In genomic region chr6:149746147-149746946, GRCh38 we compare ENCODE assay signal across 1 cellular context.
TF ChIP-seq lines count a peak whose summit lies in the region.

Gene NUP43 (minus strand): TSS chr6:149746529. CDS start chr6:149746495, 34 bp downstream.

TF ChIP-seq in HepG2, 621 proteins besides CTCF, POLR2A, EP300 and RAD21 (continued from another document and continues in another):
- TF ChIP-seq EED (CRISPR knock-in tag; IDR thresholded peaks at IDR 0.05) = peak; percentile 81; the same call in 1 of the 2 replicates
- 0 out of 2 replicates have a peak, but pooled peaks have one; percentile 61 for TF ChIP-seq TEF (CRISPR knock-in tag; IDR thresholded peaks at IDR 0.05)
- peak; percentile 84 for TF ChIP-seq ZNF709 (CRISPR knock-in tag; IDR thresholded peaks at IDR 0.05)
- no peak; the same call in none of the 2 replicates for TF ChIP-seq ZNF605 (CRISPR knock-in tag; IDR thresholded peaks at IDR 0.05)
- no peak for TF ChIP-seq NONO (IDR thresholded peaks at IDR 0.05)
- TF ChIP-seq NONO (CRISPR knock-in tag; conservative IDR thresholded peaks at IDR 0.05) = peak; percentile 89
- peak; percentile 62; the same call in 1 of the 2 replicates for TF ChIP-seq ZBTB26 (CRISPR knock-in tag; IDR thresholded peaks at IDR 0.05; ENCODE audit: borderline replicate concordance)
- no peak for TF ChIP-seq ZNF326 (CRISPR knock-in tag; IDR thresholded peaks at IDR 0.05; ENCODE audit: borderline replicate concordance)
- no peak for TF ChIP-seq ATF3 (CRISPR knock-in tag; IDR thresholded peaks at IDR 0.05)
- TF ChIP-seq KMT2A (CRISPR knock-in tag; IDR thresholded peaks at IDR 0.05) = peak; percentile 99
- TF ChIP-seq TCF7L2 (IDR thresholded peaks at IDR 0.05; ENCODE audit: low read depth, low read length) = no peak
- TF ChIP-seq FOXM1 (CRISPR knock-in tag; IDR thresholded peaks at IDR 0.05) = no peak
- peak; percentile 86; the same call in 1 of the 2 replicates for TF ChIP-seq SMAD3 (CRISPR knock-in tag; IDR thresholded peaks at IDR 0.05)
- 0 out of 2 replicates have a peak, but pooled peaks have one; percentile 56 for TF ChIP-seq FIP1L1 (IDR thresholded peaks at IDR 0.05; ENCODE audit: borderline replicate concordance, insufficient read depth, low read depth, low read length)
- peak; percentile 85 for TF ChIP-seq ELF3 (CRISPR knock-in tag; IDR thresholded peaks at IDR 0.05)
- peak; percentile 95 for TF ChIP-seq NFYC (CRISPR knock-in tag; IDR thresholded peaks at IDR 0.05)
- no peak for TF ChIP-seq ZNF850 (CRISPR knock-in tag; conservative IDR thresholded peaks at IDR 0.05)
- TF ChIP-seq NFATC3 (CRISPR knock-in tag; IDR thresholded peaks at IDR 0.05) = peak; percentile 87; the same call in 1 of the 2 replicates
- TF ChIP-seq ZNF747 (CRISPR knock-in tag; IDR thresholded peaks at IDR 0.05; ENCODE audit: borderline replicate concordance) = 0 out of 2 replicates have a peak, but pooled peaks have one; percentile 73
- TF ChIP-seq PAF1 (CRISPR knock-in tag; IDR thresholded peaks at IDR 0.05) = no peak
- TF ChIP-seq ZNF407 (CRISPR knock-in tag; IDR thresholded peaks at IDR 0.05; ENCODE audit: not compliant biosample characterization) = peak; percentile 78
- TF ChIP-seq RFX5 (IDR thresholded peaks at IDR 0.05; ENCODE audit: low read depth, low read length) = peak; percentile 64; the same call in 1 of the 2 replicates
- no peak for TF ChIP-seq ZNF382 (CRISPR knock-in tag; IDR thresholded peaks at IDR 0.05; ENCODE audit: borderline replicate concordance)
- TF ChIP-seq ZNF83 (CRISPR knock-in tag; IDR thresholded peaks at IDR 0.05; ENCODE audit: borderline replicate concordance) = no peak; the same call in 1 of the 2 replicates
- TF ChIP-seq ESRRA (CRISPR knock-in tag; IDR thresholded peaks at IDR 0.05; ENCODE audit: low read depth) = no peak; the same call in 1 of the 2 replicates
- no peak for TF ChIP-seq ZFAT (CRISPR knock-in tag; conservative IDR thresholded peaks at IDR 0.05)
- no peak for TF ChIP-seq SSRP1 (CRISPR knock-in tag; IDR thresholded peaks at IDR 0.05)
- peak; percentile 69; the same call in 1 of the 2 replicates for TF ChIP-seq FOXA3 (CRISPR knock-in tag; IDR thresholded peaks at IDR 0.05)
- TF ChIP-seq YEATS2 (CRISPR knock-in tag; IDR thresholded peaks at IDR 0.05; ENCODE audit: borderline replicate concordance) = peak; percentile 98
- TF ChIP-seq GLI4 (CRISPR knock-in tag; IDR thresholded peaks at IDR 0.05; ENCODE audit: borderline replicate concordance) = peak; percentile 82; the same call in 1 of the 2 replicates
- TF ChIP-seq MLX (CRISPR knock-in tag; IDR thresholded peaks at IDR 0.05) = 0 out of 2 replicates have a peak, but pooled peaks have one; percentile 8
- TF ChIP-seq ZFP90 (CRISPR knock-in tag; IDR thresholded peaks at IDR 0.05; ENCODE audit: borderline replicate concordance) = peak; percentile 55; the same call in 1 of the 2 replicates
- peak; percentile 89 for TF ChIP-seq HOMEZ (CRISPR knock-in tag; IDR thresholded peaks at IDR 0.05; ENCODE audit: low read depth)
- no peak for TF ChIP-seq ZNF275 (CRISPR knock-in tag; IDR thresholded peaks at IDR 0.05; ENCODE audit: borderline replicate concordance)
- TF ChIP-seq NFRKB (IDR thresholded peaks at IDR 0.05) = no peak
- TF ChIP-seq KAT7 (CRISPR knock-in tag; IDR thresholded peaks at IDR 0.05; ENCODE audit: borderline replicate concordance) = peak; percentile 97
- TF ChIP-seq ZBTB33 (CRISPR knock-in tag; IDR thresholded peaks at IDR 0.05) = peak; percentile 57
- no peak for TF ChIP-seq ZNF615 (CRISPR knock-in tag; IDR thresholded peaks at IDR 0.05; ENCODE audit: borderline replicate concordance)
- TF ChIP-seq BHLHE40 (IDR thresholded peaks at IDR 0.05; ENCODE audit: low read length) = no peak
- no peak for TF ChIP-seq ZNF282 (IDR thresholded peaks at IDR 0.05; ENCODE audit: partially characterized antibody)
